Comparison of ENCODE assay signal across 15 cellular contexts in the genomic region with DNA sequence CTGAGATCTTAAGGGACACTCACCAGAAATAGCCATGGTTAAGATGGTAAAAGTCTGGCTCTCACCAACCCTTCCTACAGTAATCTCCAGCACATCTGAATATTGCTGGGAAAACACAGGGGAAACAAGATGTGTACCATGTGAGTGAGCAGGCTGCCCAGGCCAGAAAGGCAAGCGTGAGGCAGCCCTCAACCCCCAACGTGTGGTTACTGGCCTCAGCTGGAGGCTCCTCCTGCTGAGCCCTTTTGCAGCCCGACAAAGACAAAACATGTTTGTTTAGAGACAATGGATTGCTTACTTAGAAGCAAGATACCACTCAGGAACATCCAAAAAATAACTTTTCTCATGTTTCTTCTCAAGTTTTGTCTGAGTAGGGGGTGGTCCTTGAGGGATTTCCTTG. TPM values are rescaled to one million over a fixed set of nuclear protein-coding genes. Genes with fewer than 3 reads are reported as not detected.
DNase-seq lines count a peak whose midpoint lies in the region; FAIRE-seq and TF ChIP-seq lines count a peak whose summit lies in the region.
"Had no signal": no experiment of that assay in that cellular context is flagged by ENCODE, and none has a peak within 500 bp of the region (broad histone marks: within the 10 kb centered on the region; RNA-seq: fewer than 3 reads in every experiment).

No MANE protein-coding gene starts in this region.

- TF ChIP-seq POLR2A in H1 (IDR thresholded peaks at IDR 0.05; ENCODE audit: control extremely low read depth in 1 of 2, low read depth in 2 of 2, low read length in 2 of 2), result no peak
- TF ChIP-seq POLR2A in suprapubic skin (IDR thresholded peaks at IDR 0.05), result no peak

- H3K14ac ChIP-seq in H1 (ENCODE audit: insufficient read length) (no peak overlapping the region), mesenchymal stem cell (ENCODE audit: low read length in 2 of 2) (no peak overlapping the region)

- DNase-seq in ELF-1 (ENCODE audit: low read depth, low spot score), result peak; percentile 33
- DNase-seq in H1 (ENCODE audit: low read depth in 1 of 2, low spot score in 2 of 2), result no peak
- DNase-seq in mesenchymal stem cell, result no peak
- no peak for DNase-seq in activated naive CD8-positive, alpha-beta T cell treated with anti-CD3 and anti-CD28 coated beads for 36 hours
- no peak for DNase-seq in kidney
- no peak for DNase-seq in suprapubic skin (ENCODE audit: low spot score in 2 of 2)
- DNase-seq: BE2C; CD8-positive, alpha-beta T cell; DMS53 had no signal

- H2BK5ac ChIP-seq in H1 (ENCODE audit: low read depth, low read length) (no peak overlapping the region), mesenchymal stem cell (ENCODE audit: low read depth, low read length, poor library complexity, severe bottlenecking) (no peak overlapping the region)

- H3K36me3 ChIP-seq in HUES64 (ENCODE audit: insufficient read depth, low read length) (peaks cover 25% of the 10 kb centered on the region), H1 (ENCODE audit: control insufficient read depth in 2 of 4, insufficient read depth in 4 of 4, low read length in 3 of 4) (peaks cover 3 to 40% (median 12%) of the 10 kb centered on the region in 4 experiments; a peak in 7 of 8 replicates), mesenchymal stem cell (ENCODE audit: control insufficient read depth in 1 of 2, insufficient read depth in 2 of 2, low read depth in 1 of 2, low read length in 2 of 2) (peaks cover 17 to 41% of the 10 kb centered on the region in 2 experiments), kidney (ENCODE audit: control insufficient read depth in 1 of 2, insufficient read depth in 2 of 2, low read length in 2 of 2) (peaks cover 7 to 13% of the 10 kb centered on the region in 2 donors), suprapubic skin (peaks cover 30% of the 10 kb centered on the region)

- H3K4ac ChIP-seq in H1 (replicated peaks; ENCODE audit: insufficient read length, low read depth, low read length) (no peak overlapping the region), mesenchymal stem cell (ENCODE audit: low read depth in 1 of 2, low read length in 2 of 2) (no peak overlapping the region)

- no peak for TF ChIP-seq RAD21 in H1 (IDR thresholded peaks at IDR 0.05 in 1 of 2, conservative IDR thresholded peaks at IDR 0.05 in 1 of 2; ENCODE audit: low read depth in 2 of 2, low read length in 2 of 2)

- intact Hi-C loops in kidney (cut with DNase I), result no loop called here

- peak overlapping the region; percentile 2 to 28; a peak in 2 of 4 replicates for H3K4me2 ChIP-seq in H1 (ENCODE audit: insufficient read depth in 1 of 2, low read depth in 2 of 2, low read length in 2 of 2)
- H3K4me2 ChIP-seq in mesenchymal stem cell (ENCODE audit: low read length, poor library complexity, severe bottlenecking), result no peak overlapping the region

- H2BK15ac ChIP-seq in H1 (ENCODE audit: low read length) (no peak overlapping the region), mesenchymal stem cell (ENCODE audit: low read depth, poor library complexity, severe bottlenecking) (no peak overlapping the region)

- H3K4me1 ChIP-seq in HUES64 (ENCODE audit: insufficient read depth, low read length), result no peaks in the 10 kb centered on the region
- peaks cover 0 to 7% (median 2%) of the 10 kb centered on the region in 4 experiments; a peak in 1 of 7 replicates for H3K4me1 ChIP-seq in H1 (replicated peaks in 1 of 4; ENCODE audit: control insufficient read depth in 3 of 4, insufficient read depth in 4 of 4, low read length in 3 of 4)
- H3K4me1 ChIP-seq in mesenchymal stem cell (ENCODE audit: control insufficient read depth, insufficient read depth, low read depth, low read length), result peaks cover 2% of the 10 kb centered on the region
- H3K4me1 ChIP-seq in kidney (ENCODE audit: control insufficient read depth in 1 of 2, insufficient read depth in 1 of 2, low read depth in 1 of 2, low read length in 2 of 2), result no peaks in the 10 kb centered on the region
- no peaks in the 10 kb centered on the region for H3K4me1 ChIP-seq in suprapubic skin
- H3K4me1 ChIP-seq: BE2C had no signal

- no peak overlapping the region for H3K18ac ChIP-seq in H1 (ENCODE audit: extremely low read depth, low read length)
- H3K18ac ChIP-seq in mesenchymal stem cell (ENCODE audit: low read depth in 1 of 2, low read length in 2 of 2), result no peak overlapping the region

- H2AFZ ChIP-seq in H1 (ENCODE audit: low read length) (no peak overlapping the region), mesenchymal stem cell (ENCODE audit: low read depth, low read length) (no peak overlapping the region)

- no peaks in the 10 kb centered on the region for H3K27me3 Mint-ChIP-seq in activated naive CD8-positive, alpha-beta T cell treated with anti-CD3 and anti-CD28 coated beads for 36 hours

- H3K4me1 Mint-ChIP-seq in activated naive CD8-positive, alpha-beta T cell treated with anti-CD3 and anti-CD28 coated beads for 36 hours, result peaks cover 4% of the 10 kb centered on the region

- H3K27ac Mint-ChIP-seq in activated naive CD8-positive, alpha-beta T cell treated with anti-CD3 and anti-CD28 coated beads for 36 hours, result no peak overlapping the region
- H3K27ac Mint-ChIP-seq: CD8-positive, alpha-beta T cell had no signal

- H3K4me3 Mint-ChIP-seq in activated naive CD8-positive, alpha-beta T cell treated with anti-CD3 and anti-CD28 coated beads for 36 hours, result no peak overlapping the region
- H3K4me3 Mint-ChIP-seq: CD8-positive, alpha-beta T cell had no signal

- H3K4me3 ChIP-seq in HUES64 (ENCODE audit: low read length) (no peak overlapping the region), H1 (ENCODE audit: extremely low read depth in 1 of 4, insufficient read depth in 2 of 4, low read depth in 3 of 4, low read length in 4 of 4) (no peak overlapping the region), mesenchymal stem cell (ENCODE audit: insufficient read depth in 1 of 2, low read depth in 1 of 2, low read length in 2 of 2) (no peak overlapping the region), kidney (ENCODE audit: low read length in 2 of 2) (no peak overlapping the region), suprapubic skin (no peak overlapping the region)
- H3K4me3 ChIP-seq: K562 had no signal

- 26% methylated on average over 3 of the region's 3 CpGs for WGBS in HUES64
- 31% methylated on average over 3 of the region's 3 CpGs; no CpG with 5 or more reads in 1 of the 2 experiments for WGBS in H1 (ENCODE audit: extremely low coverage in 1 of 2, insufficient coverage in 1 of 2, insufficient read length in 1 of 2, insufficient replicate concordance in 2 of 2, low coverage in 1 of 2, low lambda C conversion rate in 2 of 2, missing lambda C conversion rate in 1 of 2), 2 experiments
- WGBS in mesenchymal stem cell, result 70% methylated on average over 2 of the region's 3 CpGs
- 61% methylated on average over 3 of the region's 3 CpGs for WGBS in suprapubic skin

- CTCF ChIA-PET in H1 (lab: Charles Lee; ENCODE audit: partially characterized antibody), result no interaction called here

- H4K20me1 ChIP-seq in H1 (replicated peaks in 1 of 2; ENCODE audit: control insufficient read depth in 1 of 2, insufficient read depth in 2 of 2, low read length in 2 of 2), result peaks cover 0 to 3% of the 10 kb centered on the region in 2 experiments

- H3K56ac ChIP-seq in H1 (replicated peaks; ENCODE audit: insufficient read length, low read depth, low read length), result no peak overlapping the region

- no peaks in the 10 kb centered on the region for H3K79me2 ChIP-seq in H1 (ENCODE audit: control insufficient read depth in 1 of 2, insufficient read depth in 2 of 2, low read length in 2 of 2)

- no peak overlapping the region for H4K8ac ChIP-seq in H1 (ENCODE audit: extremely low read depth, insufficient read depth, low read length)
- H4K8ac ChIP-seq in mesenchymal stem cell (ENCODE audit: low read length), result peak overlapping the region; percentile 16

- H3K79me1 ChIP-seq in H1 (ENCODE audit: low read depth, low read length), result no peaks in the 10 kb centered on the region
- peaks cover 7% of the 10 kb centered on the region for H3K79me1 ChIP-seq in mesenchymal stem cell (replicated peaks; ENCODE audit: low read length, poor library complexity, severe bottlenecking)

- peaks cover 40% of the 10 kb centered on the region for H3K9me3 ChIP-seq in HUES64 (ENCODE audit: insufficient read depth, low read depth, low read length)
- H3K9me3 ChIP-seq in H1 (ENCODE audit: insufficient read depth in 2 of 2, low read depth in 1 of 2, low read length in 1 of 2), result peaks cover 43 to 45% of the 10 kb centered on the region in 2 experiments
- peaks cover 12% of the 10 kb centered on the region for H3K9me3 ChIP-seq in mesenchymal stem cell (ENCODE audit: control insufficient read depth, low read length)
- H3K9me3 ChIP-seq in kidney (ENCODE audit: control insufficient read depth in 1 of 2, low read length in 2 of 2), result peaks cover 0 to 9% of the 10 kb centered on the region in 2 donors
- no peaks in the 10 kb centered on the region for H3K9me3 ChIP-seq in suprapubic skin
- H3K9me3 ChIP-seq: BE2C had no signal

- peaks cover 25% of the 10 kb centered on the region for H3K9me3 Mint-ChIP-seq in activated naive CD8-positive, alpha-beta T cell treated with anti-CD3 and anti-CD28 coated beads for 36 hours

- H3K36me3 Mint-ChIP-seq in activated naive CD8-positive, alpha-beta T cell treated with anti-CD3 and anti-CD28 coated beads for 36 hours, result peaks cover 40% of the 10 kb centered on the region

- H2AK5ac ChIP-seq in H1 (ENCODE audit: low read depth, low read length) (no peak overlapping the region), mesenchymal stem cell (ENCODE audit: low read length, severe bottlenecking) (no peak overlapping the region)

- no peak overlapping the region for H2BK20ac ChIP-seq in H1 (ENCODE audit: low read length)

- peak overlapping the region; percentile 34; the same call in 1 of the 2 replicates for H3K27ac ChIP-seq in HUES64 (ENCODE audit: low read depth, low read length)
- no peak overlapping the region for H3K27ac ChIP-seq in H1 (ENCODE audit: low read depth, low read length)
- H3K27ac ChIP-seq in mesenchymal stem cell (ENCODE audit: low read length, poor library complexity, severe bottlenecking), result no peak overlapping the region
- no peak overlapping the region for H3K27ac ChIP-seq in kidney (ENCODE audit: low read depth in 2 of 2, low read length in 2 of 2)
- no peak overlapping the region for H3K27ac ChIP-seq in suprapubic skin
- H3K27ac ChIP-seq: C4-2B had no signal

- FAIRE-seq in H1 (lab: Jason Lieb, UNC), result no peak
- FAIRE-seq in kidney (lab: Jason Lieb, UNC), result no peak
- FAIRE-seq: A204.1, H54, HTR-8/SVneo, K562 had no signal

- H4K91ac ChIP-seq in H1 (replicated peaks; ENCODE audit: insufficient read length, low read length) (no peak overlapping the region), mesenchymal stem cell (ENCODE audit: low read length) (no peak overlapping the region)

- no peak overlapping the region for H2BK12ac ChIP-seq in H1 (ENCODE audit: low read depth, low read length)
- H2BK12ac ChIP-seq in mesenchymal stem cell (ENCODE audit: low read length in 2 of 2), result no peak overlapping the region

- H3K27me3 ChIP-seq in HUES64 (ENCODE audit: insufficient read depth, low read length) (no peaks in the 10 kb centered on the region), H1 (replicated peaks in 1 of 4; ENCODE audit: control insufficient read depth in 3 of 4, extremely low read depth in 1 of 4, insufficient read depth in 3 of 4, low read length in 3 of 4) (no peaks in the 10 kb centered on the region), mesenchymal stem cell (ENCODE audit: control insufficient read depth in 1 of 2, insufficient read depth in 1 of 2, low read length in 2 of 2) (no peaks in the 10 kb centered on the region), suprapubic skin (no peaks in the 10 kb centered on the region)
- H3K27me3 ChIP-seq: BE2C had no signal

- no peak for TF ChIP-seq CTCF in H1 (IDR thresholded peaks at IDR 0.05; ENCODE audit: control extremely low read depth in 1 of 3, insufficient read depth in 1 of 3, low read depth in 1 of 3, low read length in 3 of 3)
- TF ChIP-seq CTCF in kidney (IDR thresholded peaks at IDR 0.05; ENCODE audit: borderline replicate concordance, extremely low read depth, insufficient read depth), result no peak
- TF ChIP-seq CTCF in suprapubic skin (IDR thresholded peaks at IDR 0.05), result no peak

- POLR2A ChIA-PET in H1 (lab: Charles Lee; ENCODE audit: partially characterized antibody), result no interaction called here

- H2BK120ac ChIP-seq in H1 (replicated peaks; ENCODE audit: low read depth, low read length) (no peak overlapping the region), mesenchymal stem cell (ENCODE audit: low read depth, low read length) (no peak overlapping the region)

- H3K9ac ChIP-seq in HUES64 (ENCODE audit: low read depth, low read length), result no peak overlapping the region
- no peak overlapping the region for H3K9ac ChIP-seq in H1 (replicated peaks in 1 of 4; ENCODE audit: extremely low read depth in 1 of 4, low read depth in 3 of 4, low read length in 3 of 4)
- H3K9ac ChIP-seq in mesenchymal stem cell (ENCODE audit: low read length), result no peak overlapping the region
- H3K9ac ChIP-seq in kidney (ENCODE audit: low read length in 2 of 2), result no peak overlapping the region

- no peaks in the 10 kb centered on the region for H3K23me2 ChIP-seq in H1 (ENCODE audit: low read depth, low read length)

- TF ChIP-seq EP300 in H1 (IDR thresholded peaks at IDR 0.05; ENCODE audit: borderline replicate concordance in 1 of 2, low read depth in 2 of 2, low read length in 2 of 2), result no peak
- no peak for TF ChIP-seq EP300 in suprapubic skin (IDR thresholded peaks at IDR 0.05)

- no peak overlapping the region for H4K5ac ChIP-seq in H1 (ENCODE audit: insufficient read length, low read depth, low read length)

- no peak overlapping the region for H3K23ac ChIP-seq in H1 (ENCODE audit: insufficient read length)
- H3K23ac ChIP-seq in mesenchymal stem cell (ENCODE audit: low read length in 2 of 2), result no peak overlapping the region

RNA-seq across cellular contexts. Expression of a gene that starts 16.6 kb away (rescaled TPM):
- polyA plus RNA-seq in HUES64 (2013, experiment 1 of 2), result 16.7 TPM
- polyA plus RNA-seq in HUES64 (2013, experiment 2 of 2), result 25.7 TPM
- total RNA-seq in H1 (2021; fragmentation: NEBNext Ultra II Directional; extraction: Animal tissue kit (Norgen Biotek cat#: 25700)), result 34.8 and 38.5 TPM in 2 replicates
- polyA plus RNA-seq in H1 (2011; rRNA removed) (5.4 and 9.3 TPM in 2 replicates), kidney (ENCODE audit: insufficient read depth, low read depth, low replicate concordance) (16.2 TPM)
- polyA plus RNA-seq in H1 (2011; cell fraction: cytosol; rRNA removed), result 16.6 TPM
- polyA plus RNA-seq in H1 (2011; cell fraction: nucleus; rRNA removed), result 11.9 TPM
- polyA plus RNA-seq in H1 (2012, experiment 1 of 2), result 22.4 to 34.9 TPM (median 24.3 TPM) in 4 replicates
- polyA plus RNA-seq in H1 (2012, experiment 2 of 2), result 1.7 TPM
- polyA plus RNA-seq in H1 (2013, experiment 1 of 2), result 28.3 TPM
- polyA plus RNA-seq in H1 (2013, experiment 2 of 2), result 30.5 TPM
- 18.4 and 23.3 TPM in 2 replicates for polyA minus RNA-seq in H1 (2011; rRNA and poly(A)+ RNA removed)
- 19.0 TPM for polyA minus RNA-seq in H1 (2011; cell fraction: cytosol; rRNA and poly(A)+ RNA removed)
- 34.6 TPM for polyA minus RNA-seq in H1 (2011; cell fraction: nucleus; rRNA and poly(A)+ RNA removed)
- polyA plus RNA-seq in mesenchymal stem cell (2013, experiment 1 of 2), result 11.2 TPM
- 10.5 TPM for polyA plus RNA-seq in mesenchymal stem cell (2013, experiment 2 of 2)
- 10 to 100 TPM; 21.2 to 23.7 TPM for total RNA-seq in activated naive CD8-positive, alpha-beta T cell treated with anti-CD3 and anti-CD28 coated beads for 36 hours
- total RNA-seq in kidney (30.7 TPM), suprapubic skin (10 to 100 TPM; 35.5 to 41.1 (median 39.1) TPM)

RNA-seq across cellular contexts. Expression of a gene that starts 41.8 kb away (rescaled TPM):
- 45.9 TPM for polyA plus RNA-seq in HUES64 (2013, experiment 1 of 2)
- polyA plus RNA-seq in HUES64 (2013, experiment 2 of 2), result 49.1 TPM
- 77.0 and 83.8 TPM in 2 replicates for total RNA-seq in H1 (2021; fragmentation: NEBNext Ultra II Directional; extraction: Animal tissue kit (Norgen Biotek cat#: 25700))
- polyA plus RNA-seq in H1 (2011; rRNA removed) (66.8 and 96.1 TPM in 2 replicates), kidney (ENCODE audit: insufficient read depth, low read depth, low replicate concordance) (73.3 TPM)
- polyA plus RNA-seq in H1 (2011; cell fraction: cytosol; rRNA removed), result 68.3 TPM
- polyA plus RNA-seq in H1 (2011; cell fraction: nucleus; rRNA removed), result 76.0 TPM
- 63.6 to 73.4 TPM (median 72.7 TPM) in 4 replicates for polyA plus RNA-seq in H1 (2012, experiment 1 of 2)
- 82.2 TPM for polyA plus RNA-seq in H1 (2012, experiment 2 of 2)
- 63.4 TPM for polyA plus RNA-seq in H1 (2013, experiment 1 of 2)
- 63.9 TPM for polyA plus RNA-seq in H1 (2013, experiment 2 of 2)
- 41.2 and 48.6 TPM in 2 replicates for polyA minus RNA-seq in H1 (2011; rRNA and poly(A)+ RNA removed)
- polyA minus RNA-seq in H1 (2011; cell fraction: cytosol; rRNA and poly(A)+ RNA removed), result 56.2 TPM
- polyA minus RNA-seq in H1 (2011; cell fraction: nucleus; rRNA and poly(A)+ RNA removed), result 38.8 TPM
- 103 TPM for polyA plus RNA-seq in mesenchymal stem cell (2013, experiment 1 of 2)
- polyA plus RNA-seq in mesenchymal stem cell (2013, experiment 2 of 2), result 105 TPM
- total RNA-seq in activated naive CD8-positive, alpha-beta T cell treated with anti-CD3 and anti-CD28 coated beads for 36 hours, result 100 to 1,000 TPM in 1 of 2 experiments, 10 to 100 TPM in 1; 99.1 to 101 TPM
- total RNA-seq in kidney (132 TPM), suprapubic skin (100 to 1,000 TPM; 122 to 137 (median 125) TPM)

RNA-seq across cellular contexts. Expression of a gene that starts 54.5 kb away (rescaled TPM):
- not detected for polyA plus RNA-seq in HUES64 (2013, experiment 1 of 2)
- polyA plus RNA-seq in HUES64 (2013, experiment 2 of 2), result not detected
- total RNA-seq in H1 (2021; fragmentation: NEBNext Ultra II Directional; extraction: Animal tissue kit (Norgen Biotek cat#: 25700)), result 0.27 and 0.48 TPM in 2 replicates
- polyA plus RNA-seq in H1 (2011; rRNA removed) (0.32 and 0.42 TPM in 2 replicates), kidney (ENCODE audit: insufficient read depth, low read depth, low replicate concordance) (1.2 TPM)
- 0.72 TPM for polyA plus RNA-seq in H1 (2011; cell fraction: cytosol; rRNA removed)
- polyA plus RNA-seq in H1 (2011; cell fraction: nucleus; rRNA removed), result 0.98 TPM
- 0.17 to 0.47 TPM (median 0.30 TPM) in 4 replicates for polyA plus RNA-seq in H1 (2012, experiment 1 of 2)
- polyA plus RNA-seq in H1 (2012, experiment 2 of 2), result 0.30 TPM
- polyA plus RNA-seq in H1 (2013, experiment 1 of 2), result 0.26 TPM
- 0.33 TPM for polyA plus RNA-seq in H1 (2013, experiment 2 of 2)
- 0.78 and 0.85 TPM in 2 replicates for polyA minus RNA-seq in H1 (2011; rRNA and poly(A)+ RNA removed)
- not detected for polyA minus RNA-seq in H1 (2011; cell fraction: cytosol; rRNA and poly(A)+ RNA removed)
- polyA minus RNA-seq in H1 (2011; cell fraction: nucleus; rRNA and poly(A)+ RNA removed), result 1.00 TPM
- polyA plus RNA-seq in mesenchymal stem cell (2013, experiment 1 of 2), result not detected
- polyA plus RNA-seq in mesenchymal stem cell (2013, experiment 2 of 2), result not detected
- total RNA-seq in activated naive CD8-positive, alpha-beta T cell treated with anti-CD3 and anti-CD28 coated beads for 36 hours, result under 1 TPM; 0.12 to 0.20 TPM
- total RNA-seq in kidney (0.19 TPM), suprapubic skin (under 1 TPM in 2 of 4 donors, not detected in 2; 0.51 to 0.79 TPM)
- total RNA-seq: CD8-positive, alpha-beta T cell had no signal
